In genomic region chr5:97405941-97406340, GRCh38 we compare ENCODE assay signal across 8 cellular contexts.
"Had no signal": no experiment of that assay in that cellular context is flagged by ENCODE, and none has a peak within 500 bp of the region (broad histone marks: within the 10 kb centered on the region; RNA-seq: fewer than 3 reads in every experiment).

No MANE protein-coding gene starts in this region.

- H3K4me3 ChIP-seq: K562 had no signal

- ATAC-seq: K562 had no signal

- FAIRE-seq: H54, HTR-8/SVneo, K562 had no signal

- DNase-seq: GOT3, H9, HCEC 1CT, IMR-90, KG1 had no signal
